In genomic region chr11:4491878-4492606, GRCh38 we compare ENCODE assay signal across 24 cellular contexts. TPM values are rescaled to one million over a fixed set of nuclear protein-coding genes. Genes with fewer than 3 reads are reported as not detected.
"Had no signal": no experiment of that assay in that cellular context is flagged by ENCODE, and none has a peak within 500 bp of the region (broad histone marks: within the 10 kb centered on the region; RNA-seq: fewer than 3 reads in every experiment).

No MANE protein-coding gene starts in this region.

- H3K9me3 ChIP-seq: esophagus muscularis mucosa, lower lobe of right lung, sigmoid colon, spleen, thyroid gland had no signal

- H3K4me3 ChIP-seq: thyroid gland had no signal

- H3K27me3 ChIP-seq: esophagus muscularis mucosa, sigmoid colon, thyroid gland had no signal

- H3K4me1 ChIP-seq: lower lobe of right lung had no signal

- DNase-seq: activated CD4-positive, CD25-positive, alpha-beta regulatory T cell; activated CD8-positive, alpha-beta T cell treated with anti-CD3 and anti-CD28 coated beads, Interleukin-2, amount 10 ng/mL, durations not matched to agents 7 days and 5 days; activated gamma-delta T cell treated with Interleukin-2 at 50 U/mL for 16 hours; activated naive CD8-positive, alpha-beta T cell treated with anti-CD3 and anti-CD28 coated beads for 36 hours; amniotic stem cell; effector CD4-positive, alpha-beta T cell; foreskin melanocyte; glutamatergic neuron; islet precursor cell; lower lobe of right lung; posterior cingulate gyrus; sigmoid colon; spleen; stimulated activated CD4-positive, alpha-beta T cell treated with anti-CD3 and anti-CD28 coated beads, Interleukin-4, amount 100 ng/mL, for 4 hours; stimulated activated naive B cell treated with anti-CD40 and anti-IgM and Interleukin-4, amounts not matched to agents 10 μg/mL and 1 μg/mL and 100 μg/mL, for 72 hours; T-cell; thyroid gland had no signal

- H3K27ac ChIP-seq: esophagus muscularis mucosa, lower lobe of right lung, sigmoid colon, thyroid gland had no signal

- H3K36me3 ChIP-seq: esophagus muscularis mucosa, lower lobe of right lung, sigmoid colon, spleen, thyroid gland had no signal

RNA-seq across cellular contexts. Expression of gene OR52K1, which starts 9.6 kb away (rescaled TPM):
- total RNA-seq: activated CD4-positive, alpha-beta T cell treated with anti-CD3 and anti-CD28 coated beads, Interleukin-2, amount 10 ng/mL, durations not matched to agents 7 days and 5 days; activated CD8-positive, alpha-beta T cell treated with anti-CD3 and anti-CD28 coated beads, Interleukin-2, amount 10 ng/mL, durations not matched to agents 7 days and 5 days; activated naive CD8-positive, alpha-beta T cell treated with anti-CD3 and anti-CD28 coated beads for 36 hours; mesenteric fat pad; natural killer cell treated with Interleukin-12 subunit alpha and Interleukin-12 subunit beta and Interleukin-15 and Interleukin-18, amount 100 ng/mL, for 72 hours; renal cortical epithelial cell; T-cell; thyroid gland; ureter had no signal
- polyA plus RNA-seq: sigmoid colon, spleen had no signal

RNA-seq across cellular contexts. Expression of gene OR52K2, which starts 42.9 kb away (rescaled TPM):
- total RNA-seq: activated CD4-positive, alpha-beta T cell treated with anti-CD3 and anti-CD28 coated beads, Interleukin-2, amount 10 ng/mL, durations not matched to agents 7 days and 5 days; activated CD8-positive, alpha-beta T cell treated with anti-CD3 and anti-CD28 coated beads, Interleukin-2, amount 10 ng/mL, durations not matched to agents 7 days and 5 days; activated naive CD8-positive, alpha-beta T cell treated with anti-CD3 and anti-CD28 coated beads for 36 hours; esophagus muscularis mucosa; mesenteric fat pad; natural killer cell treated with Interleukin-12 subunit alpha and Interleukin-12 subunit beta and Interleukin-15 and Interleukin-18, amount 100 ng/mL, for 72 hours; renal cortical epithelial cell; T-cell; thyroid gland; ureter had no signal
- polyA plus RNA-seq: sigmoid colon, spleen had no signal

RNA-seq across cellular contexts. Expression of gene OR52M1, which starts 52.9 kb away (rescaled TPM):
- total RNA-seq: activated CD4-positive, alpha-beta T cell treated with anti-CD3 and anti-CD28 coated beads, Interleukin-2, amount 10 ng/mL, durations not matched to agents 7 days and 5 days; activated CD8-positive, alpha-beta T cell treated with anti-CD3 and anti-CD28 coated beads, Interleukin-2, amount 10 ng/mL, durations not matched to agents 7 days and 5 days; activated naive CD8-positive, alpha-beta T cell treated with anti-CD3 and anti-CD28 coated beads for 36 hours; cerebellum; esophagus muscularis mucosa; lower lobe of right lung; mesenteric fat pad; natural killer cell treated with Interleukin-12 subunit alpha and Interleukin-12 subunit beta and Interleukin-15 and Interleukin-18, amount 100 ng/mL, for 72 hours; renal cortical epithelial cell; sigmoid colon; spleen; T-cell; thyroid gland; ureter had no signal
- polyA plus RNA-seq: sigmoid colon, spleen had no signal
